Comparison of ENCODE assay signal across 8 cellular contexts in the genomic region with DNA sequence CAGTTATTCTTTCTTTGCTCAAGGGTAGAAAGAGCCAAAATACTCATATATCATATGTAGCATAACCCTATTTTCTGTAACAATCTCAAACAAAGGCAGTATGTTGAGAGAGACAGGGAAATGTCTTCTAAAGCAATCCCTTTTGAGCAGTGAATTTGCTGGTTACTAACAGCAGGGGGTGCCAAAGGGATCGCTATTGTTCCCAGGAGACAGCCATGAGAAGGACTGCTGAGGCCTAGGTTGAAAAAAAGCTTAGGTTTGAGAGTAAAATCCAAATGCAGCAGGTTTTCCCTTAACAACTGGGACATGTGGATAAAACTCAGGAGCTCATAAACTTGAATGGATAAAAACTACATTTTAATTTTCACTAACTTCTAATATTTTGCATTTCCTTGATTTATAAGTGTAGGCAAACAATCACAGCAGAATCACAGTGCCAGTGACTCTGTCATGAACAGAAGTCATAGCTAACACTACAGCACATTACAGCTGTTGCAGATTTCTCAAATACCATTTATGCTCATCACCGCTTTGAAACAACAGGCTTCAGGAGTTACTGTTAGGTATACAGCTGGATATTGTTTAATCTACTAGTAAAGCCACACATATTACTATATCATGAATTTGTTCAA.
DNase-seq lines count a peak whose midpoint lies in the region; ATAC-seq and TF ChIP-seq lines count a peak whose summit lies in the region.

No MANE protein-coding gene starts in this region.

- peak; percentile 87 for TF ChIP-seq CTCF in HFFc6 (IDR thresholded peaks at IDR 0.05)

- H3K36me3 ChIP-seq in CD8-positive, alpha-beta memory T cell (ENCODE audit: insufficient read depth, low read length): no peaks in the 10 kb centered on the region

- H3K27ac ChIP-seq in CD8-positive, alpha-beta memory T cell (ENCODE audit: low read depth, low read length): no peak overlapping the region

- no peaks in the 10 kb centered on the region for H3K4me1 ChIP-seq in CD8-positive, alpha-beta memory T cell (ENCODE audit: insufficient read depth, low read length)

- H3K27me3 Mint-ChIP-seq in CD8-positive, alpha-beta memory T cell: no peaks in the 10 kb centered on the region
- no peaks in the 10 kb centered on the region for H3K27me3 Mint-ChIP-seq in HFFc6 (ENCODE audit: insufficient read depth)

- POLR2A ChIA-PET in CD8-positive, alpha-beta memory T cell (lab: Charles Lee): no interaction called here

- H3K9me3 ChIP-seq in CD8-positive, alpha-beta memory T cell (ENCODE audit: low read length): no peaks in the 10 kb centered on the region

- H3K9me3 Mint-ChIP-seq in CD8-positive, alpha-beta memory T cell: no peaks in the 10 kb centered on the region
- H3K9me3 Mint-ChIP-seq in HFFc6: no peaks in the 10 kb centered on the region

- no peak overlapping the region for H3K4me3 ChIP-seq in CD8-positive, alpha-beta memory T cell (ENCODE audit: low read length)

- H3K36me3 Mint-ChIP-seq in CD8-positive, alpha-beta memory T cell: peaks cover 0 to 47% (median 11%) of the 10 kb centered on the region in 3 donors
- peaks cover 10% of the 10 kb centered on the region; the same call in 1 of the 2 replicates for H3K36me3 Mint-ChIP-seq in HFFc6 (ENCODE audit: low read depth)

- no peak for ATAC-seq in HG02571 (IDR thresholded peaks at IDR 0.05; ENCODE audit: unreplicated experiment)

- CTCF ChIA-PET in CD8-positive, alpha-beta memory T cell (lab: Charles Lee): interaction anchor here (0.6 to 1.9 kb wide), 10 partner anchors 11 to 933 kb away, joined by 3 to 8 read pairs (median 3); no protein-coding TSS in a partner anchor

- no peak overlapping the region for H3K27ac Mint-ChIP-seq in CD8-positive, alpha-beta memory T cell
- peak overlapping the region; percentile 51 for H3K27ac Mint-ChIP-seq in HFFc6

- H3K27me3 ChIP-seq in CD8-positive, alpha-beta memory T cell (ENCODE audit: insufficient read depth, low read length, poor library complexity, severe bottlenecking): no peaks in the 10 kb centered on the region

- H3K4me1 Mint-ChIP-seq in CD8-positive, alpha-beta memory T cell: peaks cover 15 to 20% (median 16%) of the 10 kb centered on the region in 3 donors
- peaks cover 47% of the 10 kb centered on the region for H3K4me1 Mint-ChIP-seq in HFFc6 (ENCODE audit: low read depth)

- H3K4me3 Mint-ChIP-seq in CD8-positive, alpha-beta memory T cell: no peak overlapping the region
- no peak overlapping the region for H3K4me3 Mint-ChIP-seq in HFFc6

- DNase-seq in CD8-positive, alpha-beta memory T cell: peak; percentile 12 to 58 (median 35)
- DNase-seq in HFFc6: peak; percentile 64
- peak; percentile 57 to 84 for DNase-seq in NCI-H524 (lab: John Stamatoyannopoulos, UW)
- peak; percentile 26 to 58 for DNase-seq in activated CD4-positive, alpha-beta T cell treated with anti-CD3 and anti-CD28 coated beads for 4 hours
- DNase-seq in ecto neural progenitor cell (ENCODE audit: low spot score): peak; percentile 64
- DNase-seq in medulla oblongata (ENCODE audit: extremely low spot score): peak; percentile 91
- peak; percentile 12 to 19 for DNase-seq in stimulated activated CD8-positive, alpha-beta memory T cell treated with anti-CD3 and anti-CD28 coated beads, Interleukin-2, amount 100 ng/mL, for 48 hours (ENCODE audit: low read depth in 2 of 2)

Comparison
In these comparisons a context has a peak if more than half of its experiments do, and no peak if none do; other contexts are left out.
1. DNase-seq: peak in every context shown above with its lines; median percentile 91 in medulla oblongata; 70 in NCI-H524; 64 in HFFc6; 64 in ecto neural progenitor cell; 42 in activated CD4-positive, alpha-beta T cell treated with anti-CD3 and anti-CD28 coated beads for 4 hours; 35 in CD8-positive, alpha-beta memory T cell; 16 in stimulated activated CD8-positive, alpha-beta memory T cell treated with anti-CD3 and anti-CD28 coated beads, Interleukin-2, amount 100 ng/mL, for 48 hours.